ENCODE assay signal across 24 cellular contexts in the genomic region with DNA sequence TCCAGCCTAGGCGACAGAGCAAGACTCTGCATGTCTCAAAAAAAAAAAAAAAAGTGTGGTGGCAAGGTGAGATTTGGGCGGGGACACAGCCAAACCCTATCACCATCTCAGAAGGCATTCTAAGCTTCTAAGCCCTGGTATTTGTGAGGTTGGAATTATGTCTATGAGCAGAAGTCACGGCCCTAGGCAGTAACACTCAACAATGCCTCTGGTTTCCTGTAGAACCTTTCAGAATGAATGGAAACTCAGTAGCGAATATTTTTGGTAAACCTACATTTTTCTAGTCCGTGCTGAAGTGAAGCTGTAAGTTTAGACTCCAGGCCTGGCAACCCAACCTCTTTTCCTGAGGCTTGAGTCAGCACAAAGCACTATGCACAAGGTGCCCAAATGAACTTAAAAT.
A peak's percentile ranks its signal among the peaks of the same experiment; 100 is the strongest.
DNase-seq lines count a peak whose midpoint lies in the region; ATAC-seq, FAIRE-seq and TF ChIP-seq lines count a peak whose summit lies in the region.
"Had no signal": no experiment of that assay in that cellular context is flagged by ENCODE, and none has a peak within 500 bp of the region (broad histone marks: within the 10 kb centered on the region; RNA-seq: fewer than 3 reads in every experiment).

No MANE protein-coding gene starts in this region.

- CTCF ChIA-PET in activated CD4-positive, alpha-beta memory T cell treated with anti-CD3 and anti-CD28 coated beads for 36 hours (lab: Charles Lee), result no interaction called here
- CTCF ChIA-PET in activated CD4-positive, alpha-beta memory T cell treated with anti-CD3 and anti-CD28 coated beads, Interleukin-2, amount 10 ng/mL, durations not matched to agents 7 days and 5 days (lab: Charles Lee), result interaction anchor here (0.6 kb wide), 1 partner anchor 430 kb away, joined by 4 read pairs; no protein-coding TSS in a partner anchor

- no peak overlapping the region for H3K27ac ChIP-seq in brain microvascular endothelial cell
- H3K27ac ChIP-seq: BLaER1 treated with 17β-estradiol and CSF1 and Interleukin-3, amounts not matched to agents 10 nM and 100 nM; esophagus muscularis mucosa; right atrium auricular region; testis had no signal

- TF ChIP-seq CTCF in omental fat pad (IDR thresholded peaks at IDR 0.05), result no peak
- no peak for TF ChIP-seq CTCF in brain microvascular endothelial cell (IDR thresholded peaks at IDR 0.05; ENCODE audit: low read depth, low read length, missing control alignments)

- no peaks in the 10 kb centered on the region for H3K36me3 Mint-ChIP-seq in activated CD4-positive, alpha-beta memory T cell treated with anti-CD3 and anti-CD28 coated beads for 36 hours
- H3K36me3 Mint-ChIP-seq in activated CD4-positive, alpha-beta memory T cell treated with anti-CD3 and anti-CD28 coated beads, Interleukin-2, amount 10 ng/mL, durations not matched to agents 7 days and 5 days (ENCODE audit: low read depth), result no peaks in the 10 kb centered on the region
- no peaks in the 10 kb centered on the region for H3K36me3 Mint-ChIP-seq in activated T-helper 2 cell treated with anti-CD3 and anti-CD28 coated beads, Interferon-gamma antibody, Interleukin-2, Interleukin-4, amounts not matched to agents 10 μg/mL and 5 μg/mL and 100 μg/mL, durations not matched to agents 14 hours and 24 hours and 36 hours (ENCODE audit: low read depth)

- no peaks in the 10 kb centered on the region for H3K9me3 Mint-ChIP-seq in activated CD4-positive, alpha-beta memory T cell treated with anti-CD3 and anti-CD28 coated beads for 36 hours
- H3K9me3 Mint-ChIP-seq in activated CD4-positive, alpha-beta memory T cell treated with anti-CD3 and anti-CD28 coated beads, Interleukin-2, amount 10 ng/mL, durations not matched to agents 7 days and 5 days, result no peaks in the 10 kb centered on the region
- H3K9me3 Mint-ChIP-seq in activated T-helper 2 cell treated with anti-CD3 and anti-CD28 coated beads, Interferon-gamma antibody, Interleukin-2, Interleukin-4, amounts not matched to agents 10 μg/mL and 5 μg/mL and 100 μg/mL, durations not matched to agents 14 hours and 24 hours and 36 hours, result no peaks in the 10 kb centered on the region

- H3K27ac Mint-ChIP-seq in activated CD4-positive, alpha-beta memory T cell treated with anti-CD3 and anti-CD28 coated beads for 36 hours, result no peak overlapping the region
- H3K27ac Mint-ChIP-seq in activated CD4-positive, alpha-beta memory T cell treated with anti-CD3 and anti-CD28 coated beads, Interleukin-2, amount 10 ng/mL, durations not matched to agents 7 days and 5 days, result no peak overlapping the region
- peak overlapping the region; percentile 20 for H3K27ac Mint-ChIP-seq in activated T-helper 2 cell treated with anti-CD3 and anti-CD28 coated beads, Interferon-gamma antibody, Interleukin-2, Interleukin-4, amounts not matched to agents 10 μg/mL and 5 μg/mL and 100 μg/mL, durations not matched to agents 14 hours and 24 hours and 36 hours

- H3K4me1 Mint-ChIP-seq in activated CD4-positive, alpha-beta memory T cell treated with anti-CD3 and anti-CD28 coated beads for 36 hours (ENCODE audit: low read depth), result peaks cover 10% of the 10 kb centered on the region
- peaks cover 13% of the 10 kb centered on the region for H3K4me1 Mint-ChIP-seq in activated CD4-positive, alpha-beta memory T cell treated with anti-CD3 and anti-CD28 coated beads, Interleukin-2, amount 10 ng/mL, durations not matched to agents 7 days and 5 days
- peaks cover 26% of the 10 kb centered on the region for H3K4me1 Mint-ChIP-seq in activated T-helper 2 cell treated with anti-CD3 and anti-CD28 coated beads, Interferon-gamma antibody, Interleukin-2, Interleukin-4, amounts not matched to agents 10 μg/mL and 5 μg/mL and 100 μg/mL, durations not matched to agents 14 hours and 24 hours and 36 hours (ENCODE audit: low read depth)

- in situ Hi-C loops in brain microvascular endothelial cell (cut with HindIII; ENCODE audit: low pct_ligation_motif_present, low sequenced_read_pairs), result no loop called here

- no peaks in the 10 kb centered on the region for H3K27me3 Mint-ChIP-seq in activated CD4-positive, alpha-beta memory T cell treated with anti-CD3 and anti-CD28 coated beads for 36 hours
- H3K27me3 Mint-ChIP-seq in activated CD4-positive, alpha-beta memory T cell treated with anti-CD3 and anti-CD28 coated beads, Interleukin-2, amount 10 ng/mL, durations not matched to agents 7 days and 5 days, result no peaks in the 10 kb centered on the region
- no peaks in the 10 kb centered on the region for H3K27me3 Mint-ChIP-seq in activated T-helper 2 cell treated with anti-CD3 and anti-CD28 coated beads, Interferon-gamma antibody, Interleukin-2, Interleukin-4, amounts not matched to agents 10 μg/mL and 5 μg/mL and 100 μg/mL, durations not matched to agents 14 hours and 24 hours and 36 hours (ENCODE audit: low read depth)

- H3K4me3 Mint-ChIP-seq in activated CD4-positive, alpha-beta memory T cell treated with anti-CD3 and anti-CD28 coated beads for 36 hours, result no peak overlapping the region
- no peak overlapping the region for H3K4me3 Mint-ChIP-seq in activated CD4-positive, alpha-beta memory T cell treated with anti-CD3 and anti-CD28 coated beads, Interleukin-2, amount 10 ng/mL, durations not matched to agents 7 days and 5 days
- no peak overlapping the region for H3K4me3 Mint-ChIP-seq in activated T-helper 2 cell treated with anti-CD3 and anti-CD28 coated beads, Interferon-gamma antibody, Interleukin-2, Interleukin-4, amounts not matched to agents 10 μg/mL and 5 μg/mL and 100 μg/mL, durations not matched to agents 14 hours and 24 hours and 36 hours (ENCODE audit: low read depth)

- intact Hi-C loops in activated CD4-positive, alpha-beta memory T cell treated with anti-CD3 and anti-CD28 coated beads for 36 hours (cut with micrococcal nuclease), result no loop called here
- intact Hi-C loops in activated T-helper 2 cell treated with anti-CD3 and anti-CD28 coated beads, Interferon-gamma antibody, Interleukin-2, Interleukin-4, amounts not matched to agents 10 μg/mL and 5 μg/mL and 100 μg/mL, durations not matched to agents 14 hours and 24 hours and 36 hours (cut with micrococcal nuclease), result no loop called here

- no peaks in the 10 kb centered on the region for H3K27me3 ChIP-seq in brain microvascular endothelial cell (replicated peaks)
- H3K27me3 ChIP-seq: BLaER1 treated with 17β-estradiol and CSF1 and Interleukin-3, amounts not matched to agents 10 nM and 100 nM; esophagus muscularis mucosa; right atrium auricular region; testis had no signal

- ATAC-seq in omental fat pad (ENCODE audit: low FRiP score) (no peak), GM21576 (IDR thresholded peaks at IDR 0.05; ENCODE audit: unreplicated experiment) (no peak)
- ATAC-seq: HepG2, SK-N-SH treated with all-trans-retinoic acid at 6 μM for 48 hours had no signal

- no peak overlapping the region for H3K4me3 ChIP-seq in brain microvascular endothelial cell (ENCODE audit: low read depth, low read length)
- H3K4me3 ChIP-seq: BLaER1 treated with 17β-estradiol and CSF1 and Interleukin-3, amounts not matched to agents 10 nM and 100 nM; esophagus muscularis mucosa; right atrium auricular region; testis had no signal

- POLR2A ChIA-PET in activated CD4-positive, alpha-beta memory T cell treated with anti-CD3 and anti-CD28 coated beads for 36 hours (lab: Charles Lee), result no interaction called here
- POLR2A ChIA-PET in activated CD4-positive, alpha-beta memory T cell treated with anti-CD3 and anti-CD28 coated beads, Interleukin-2, amount 10 ng/mL, durations not matched to agents 7 days and 5 days (lab: Charles Lee), result no interaction called here

- no peaks in the 10 kb centered on the region for H3K36me3 ChIP-seq in brain microvascular endothelial cell (replicated peaks)
- H3K36me3 ChIP-seq: BLaER1 treated with 17β-estradiol and CSF1 and Interleukin-3, amounts not matched to agents 10 nM and 100 nM; esophagus muscularis mucosa; right atrium auricular region had no signal

- peak; percentile 14 for DNase-seq in activated CD4-positive, alpha-beta memory T cell treated with anti-CD3 and anti-CD28 coated beads for 36 hours
- no peak for DNase-seq in activated CD4-positive, alpha-beta memory T cell treated with anti-CD3 and anti-CD28 coated beads, Interleukin-2, amount 10 ng/mL, durations not matched to agents 7 days and 5 days
- DNase-seq in GM18507 (ENCODE audit: extremely low spot score, insufficient read length, low read depth), result no peak
- DNase-seq in activated T-helper 2 cell treated with anti-CD3 and anti-CD28 coated beads, Interferon-gamma antibody, Interleukin-2, Interleukin-4, amounts not matched to agents 10 μg/mL and 5 μg/mL and 100 μg/mL, durations not matched to agents 14 hours and 24 hours and 36 hours (ENCODE audit: low spot score), result no peak
- peak; percentile 59 for DNase-seq in islet precursor cell
- no peak for DNase-seq in omental fat pad (ENCODE audit: low spot score)
- DNase-seq in brain microvascular endothelial cell, result no peak
- DNase-seq: activated CD4-positive, CD25-positive, alpha-beta regulatory T cell; anterior cingulate cortex; effector CD4-positive, alpha-beta T cell; GDM1; H7; NCI-H2107; occipital lobe; T-helper 9 cell; testis had no signal

- peak; percentile 45 for FAIRE-seq in GM18507 (lab: Jason Lieb, UNC)
- FAIRE-seq: A204.1, HepG2, RCC 7860 had no signal

Comparison
In these comparisons a context has a peak if more than half of its experiments do, and no peak if none do; other contexts are left out.
1. DNase-seq: peak in activated CD4-positive, alpha-beta memory T cell treated with anti-CD3 and anti-CD28 coated beads for 36 hours (single experiment) and islet precursor cell (single experiment); none in activated CD4-positive, alpha-beta memory T cell treated with anti-CD3 and anti-CD28 coated beads, Interleukin-2, amount 10 ng/mL, durations not matched to agents 7 days and 5 days (single experiment), GM18507 (single experiment), activated T-helper 2 cell treated with anti-CD3 and anti-CD28 coated beads, Interferon-gamma antibody, Interleukin-2, Interleukin-4, amounts not matched to agents 10 μg/mL and 5 μg/mL and 100 μg/mL, durations not matched to agents 14 hours and 24 hours and 36 hours (single experiment), omental fat pad (single experiment) and brain microvascular endothelial cell (single experiment).